In the genomic region with DNA sequence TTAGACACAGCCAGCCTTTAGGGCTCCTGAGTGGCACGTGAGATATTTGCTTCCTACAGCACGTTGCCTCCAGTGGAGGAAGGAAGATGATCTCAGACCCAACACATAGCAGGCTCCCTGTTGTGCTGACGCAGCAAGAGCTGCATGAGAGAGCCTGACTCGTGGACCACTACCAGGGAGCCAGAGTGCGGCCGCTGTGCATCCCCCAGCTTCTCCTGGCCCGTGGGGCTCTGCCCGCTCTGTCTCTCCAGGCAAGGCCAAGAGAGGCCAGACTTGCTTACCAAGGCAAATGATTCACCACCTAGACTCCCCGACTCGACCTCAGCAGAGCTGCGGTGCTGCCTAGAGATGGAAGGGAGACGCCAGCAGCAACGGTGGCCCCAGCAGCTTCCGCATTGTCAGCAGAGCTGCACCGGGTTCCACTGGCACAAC, we compare ENCODE assay signal across 14 cellular contexts. TPM values are rescaled to one million over a fixed set of nuclear protein-coding genes. Genes with fewer than 3 reads are reported as not detected.
DNase-seq lines count a peak whose midpoint lies in the region; ATAC-seq and TF ChIP-seq lines count a peak whose summit lies in the region.
"Had no signal": no experiment of that assay in that cellular context is flagged by ENCODE, and none has a peak within 500 bp of the region (broad histone marks: within the 10 kb centered on the region; RNA-seq: fewer than 3 reads in every experiment).

No MANE protein-coding gene starts in this region.

- H3K4me1 Mint-ChIP-seq in endothelial cell (ENCODE audit: unreplicated experiment) (peaks cover 16% of the 10 kb centered on the region), naive B cell (peaks cover 7 to 10% (median 8%) of the 10 kb centered on the region in 3 donors)
- H3K4me1 Mint-ChIP-seq: nephron had no signal

- in situ Hi-C loops in GM13976 (cut with MboI; ENCODE audit: low sequenced_read_pairs, unreplicated experiment) = no loop called here

- H3K27me3 Mint-ChIP-seq in endothelial cell (ENCODE audit: unreplicated experiment) = no peaks in the 10 kb centered on the region
- no peaks in the 10 kb centered on the region for H3K27me3 Mint-ChIP-seq in naive B cell
- H3K27me3 Mint-ChIP-seq: activated CD4-positive, alpha-beta memory T cell treated with anti-CD3 and anti-CD28 coated beads for 36 hours had no signal

- DNase-seq in Daoy (ENCODE audit: low read depth) (peak; percentile 81), RPMI8226 (peak; percentile 4), endothelial cell (ENCODE audit: low spot score) (peak; percentile 19), naive B cell (no peak), GM13976 (ENCODE audit: low spot score) (no peak), COR-L47 (lab: John Stamatoyannopoulos, UW) (no peak)
- DNase-seq: activated CD4-positive, alpha-beta memory T cell treated with anti-CD3 and anti-CD28 coated beads for 36 hours; amniotic stem cell; NCI-H1105 treated with DMSO at 0.1 percent for 48 hours; NCI-H446; stimulated activated naive CD4-positive, alpha-beta T cell treated with Interleukin-2 at 50 U/mL for 16 hours had no signal

- no peak for TF ChIP-seq CTCF in endothelial cell (IDR thresholded peaks at IDR 0.05; ENCODE audit: unreplicated experiment)
- no peak for TF ChIP-seq CTCF in GM13976 (IDR thresholded peaks at IDR 0.05; ENCODE audit: borderline replicate concordance, control extremely low read depth, extremely low read depth, insufficient read depth, missing control alignments)

- H3K27ac Mint-ChIP-seq in endothelial cell (ENCODE audit: unreplicated experiment) (no peak overlapping the region), naive B cell (peak overlapping the region in 4 of 6 donors; percentile 22 to 88 (median 53))
- H3K27ac Mint-ChIP-seq: activated CD4-positive, alpha-beta memory T cell treated with anti-CD3 and anti-CD28 coated beads for 36 hours; nephron had no signal

- H3K4me3 Mint-ChIP-seq in endothelial cell (ENCODE audit: unreplicated experiment) = no peak overlapping the region
- H3K4me3 Mint-ChIP-seq in naive B cell = peak overlapping the region in 1 of 8 donors; percentile 63
- H3K4me3 Mint-ChIP-seq: activated CD4-positive, alpha-beta memory T cell treated with anti-CD3 and anti-CD28 coated beads for 36 hours; nephron had no signal

- ATAC-seq in naive B cell (ENCODE audit: low read depth in 2 of 2) = peak in 1 of 2 donors; percentile 33
- no peak for ATAC-seq in GM19351 (IDR thresholded peaks at IDR 0.05; ENCODE audit: unreplicated experiment)
- ATAC-seq in GM18520 (IDR thresholded peaks at IDR 0.05; ENCODE audit: unreplicated experiment) = no peak

- no peaks in the 10 kb centered on the region for H3K36me3 Mint-ChIP-seq in endothelial cell (ENCODE audit: low read depth, unreplicated experiment)
- peaks cover 8 to 9% of the 10 kb centered on the region in 2 donors for H3K36me3 Mint-ChIP-seq in naive B cell
- H3K36me3 Mint-ChIP-seq: activated CD4-positive, alpha-beta memory T cell treated with anti-CD3 and anti-CD28 coated beads for 36 hours had no signal

- no peaks in the 10 kb centered on the region for H3K9me3 Mint-ChIP-seq in endothelial cell (ENCODE audit: unreplicated experiment)
- no peaks in the 10 kb centered on the region for H3K9me3 Mint-ChIP-seq in naive B cell
- H3K9me3 Mint-ChIP-seq: activated CD4-positive, alpha-beta memory T cell treated with anti-CD3 and anti-CD28 coated beads for 36 hours; nephron had no signal

RNA-seq across cellular contexts. Expression of gene MAP3K9, which starts 37.5 kb away (rescaled TPM):
- 5.5 and 5.8 TPM in 2 replicates for total RNA-seq in Daoy (2014; rRNA removed; shearing (Covaris generic))
- total RNA-seq in endothelial cell (ENCODE audit: unreplicated experiment) = 8.6 TPM
- polyA plus RNA-seq in naive B cell (ENCODE audit: low read depth in 6 of 6) = 10 to 100 TPM in 1 of 6 donors, 1 to 10 TPM in 5; 4.3 to 10.5 (median 6.3) TPM

Comparison
In these comparisons a context has a peak if more than half of its experiments do, and no peak if none do; other contexts are left out.
1. DNase-seq: peak in Daoy (single experiment), RPMI8226 (single experiment) and endothelial cell (single experiment); none in naive B cell (single experiment), GM13976 (single experiment) and COR-L47 (single experiment).